Comparison of ENCODE assay signal across 16 cellular contexts in genomic region chr2:210474776-210475175, GRCh38. TPM values are rescaled to one million over a fixed set of nuclear protein-coding genes. Genes with fewer than 3 reads are reported as not detected.
DNase-seq lines count a peak whose midpoint lies in the region; ATAC-seq and TF ChIP-seq lines count a peak whose summit lies in the region.
"Had no signal": no experiment of that assay in that cellular context is flagged by ENCODE, and none has a peak within 500 bp of the region (broad histone marks: within the 10 kb centered on the region; RNA-seq: fewer than 3 reads in every experiment).

No MANE protein-coding gene starts in this region.

- no peak for TF ChIP-seq CTCF in CD4-positive, alpha-beta T cell (IDR thresholded peaks at IDR 0.05)
- no peak for TF ChIP-seq CTCF in HEK293 (tag by site-specific recombination; IDR thresholded peaks at IDR 0.05)
- no peak for TF ChIP-seq CTCF in brain (conservative IDR thresholded peaks at IDR 0.05)
- no peak for TF ChIP-seq CTCF in nephron progenitor cell (IDR thresholded peaks at IDR 0.05)

- POLR2A ChIA-PET in CD4-positive, alpha-beta T cell (lab: Charles Lee), result no interaction called here
- POLR2A ChIA-PET in HEK293 (lab: Yijun Ruan, JAX), result no interaction called here

- peak overlapping the region; percentile 97 for H3K27ac Mint-ChIP-seq in CD4-positive, alpha-beta T cell
- H3K27ac Mint-ChIP-seq in brain (peak overlapping the region in 4 of 5 experiments; percentile 23 to 69 (median 60)), nephron progenitor cell (no peak overlapping the region)

- peaks cover 27 to 44% of the 10 kb centered on the region in 2 experiments for H3K36me3 ChIP-seq in HEK293 (ENCODE audit: control insufficient read depth in 2 of 2, insufficient read depth in 1 of 2, low read length in 2 of 2)
- H3K36me3 ChIP-seq: ovary had no signal

- H3K4me3 Mint-ChIP-seq in CD4-positive, alpha-beta T cell, result peak overlapping the region; percentile 56
- H3K4me3 Mint-ChIP-seq in brain (peak overlapping the region; percentile 66 to 99 (median 84)), nephron progenitor cell (peak overlapping the region; percentile 63)

- no peaks in the 10 kb centered on the region for H3K27me3 Mint-ChIP-seq in CD4-positive, alpha-beta T cell
- H3K27me3 Mint-ChIP-seq in brain (peaks cover 5% of the 10 kb centered on the region), nephron progenitor cell (ENCODE audit: low read depth, poor library complexity) (no peaks in the 10 kb centered on the region)

- H3K9me3 Mint-ChIP-seq in CD4-positive, alpha-beta T cell, result no peaks in the 10 kb centered on the region
- H3K9me3 Mint-ChIP-seq in brain (no peaks in the 10 kb centered on the region), nephron progenitor cell (no peaks in the 10 kb centered on the region)

- no peak overlapping the region for H3K4me3 ChIP-seq in HEK293 (ENCODE audit: low read depth, low read length)

- CTCF ChIA-PET in CD4-positive, alpha-beta T cell (lab: Charles Lee), result no interaction called here
- CTCF ChIA-PET in HEK293 (lab: Yijun Ruan, JAX), result no interaction called here

- intact Hi-C loops in CD4-positive, alpha-beta T cell (cut with DNase I, micrococcal nuclease), result loop anchor here (5.0 to 10.0 kb wide), 2 partner anchors 300 to 307 kb away; partner anchors contain the start of gene KANSL1L (in 1 of the 2)

- peaks cover 61% of the 10 kb centered on the region for H3K4me1 Mint-ChIP-seq in CD4-positive, alpha-beta T cell (ENCODE audit: low read depth)
- H3K4me1 Mint-ChIP-seq in brain (peaks cover 49% of the 10 kb centered on the region), nephron progenitor cell (peaks cover 30% of the 10 kb centered on the region)

- ATAC-seq in CD4-positive, alpha-beta T cell (ENCODE audit: poor library complexity), result no peak
- no peak for ATAC-seq in HG02610 (IDR thresholded peaks at IDR 0.05; ENCODE audit: unreplicated experiment)
- no peak for ATAC-seq in HG03520 (IDR thresholded peaks at IDR 0.05; ENCODE audit: unreplicated experiment)
- ATAC-seq: GM12878; stimulated activated naive CD8-positive, alpha-beta T cell treated with anti-CD3 and anti-CD28 coated beads, Interleukin-15, Interleukin-2, amounts not matched to agents 100 U/mL and 50 U/mL, for 24 hours had no signal

- no peak overlapping the region for H3K27ac ChIP-seq in CD4-positive, alpha-beta T cell (ENCODE audit: low read depth, low read length)
- H3K27ac ChIP-seq in HEK293 (ENCODE audit: extremely low read depth, low read depth, low read length), result no peak overlapping the region
- H3K27ac ChIP-seq: ovary, vagina, WERI-Rb-1 had no signal

- DNase-seq in CD4-positive, alpha-beta T cell, result no peak
- DNase-seq in nephron progenitor cell (no peak), occipital lobe (lab: John Stamatoyannopoulos, UW) (no peak)
- DNase-seq: HCEC 1CT; mesendoderm; NCI-H2227 treated with DMSO at 0.1 percent for 48 hours; ovary; SIG-M5; stimulated activated naive CD8-positive, alpha-beta T cell treated with anti-CD3 and anti-CD28 coated beads, Interleukin-15, Interleukin-2, amounts not matched to agents 100 U/mL and 50 U/mL, for 24 hours; WERI-Rb-1 had no signal

- no peaks in the 10 kb centered on the region for H3K27me3 ChIP-seq in CD4-positive, alpha-beta T cell (ENCODE audit: control insufficient read depth, insufficient read depth, low read length)
- H3K27me3 ChIP-seq: ovary, vagina had no signal

- H3K4me1 ChIP-seq in HEK293 (ENCODE audit: control insufficient read depth, insufficient read depth, low read length), result no peaks in the 10 kb centered on the region

- H3K36me3 Mint-ChIP-seq in CD4-positive, alpha-beta T cell (ENCODE audit: low read depth), result peaks cover 53% of the 10 kb centered on the region
- H3K36me3 Mint-ChIP-seq in brain (peaks cover 46% of the 10 kb centered on the region), nephron progenitor cell (ENCODE audit: low read depth) (peaks cover 41% of the 10 kb centered on the region)

- H3K9me3 ChIP-seq in CD4-positive, alpha-beta T cell (ENCODE audit: control insufficient read depth, low read length), result no peaks in the 10 kb centered on the region
- H3K9me3 ChIP-seq in HEK293 (ENCODE audit: control insufficient read depth, insufficient read depth, low read depth, low read length), result no peaks in the 10 kb centered on the region
- H3K9me3 ChIP-seq: ovary, vagina had no signal

TF ChIP-seq in HEK293, 187 proteins besides CTCF, POLR2A, EP300 and RAD21:
- TF ChIP-seq ZNF426 (tag by site-specific recombination; IDR thresholded peaks at IDR 0.05) (peak; percentile 14; the same call in 1 of the 2 replicates), MZF1 (tag by site-specific recombination; IDR thresholded peaks at IDR 0.05; ENCODE audit: borderline replicate concordance) (no peak), ZNF140 (tag by site-specific recombination; IDR thresholded peaks at IDR 0.05) (no peak)

RNA-seq across cellular contexts. Expression of gene LANCL1, which starts 1.8 kb away (rescaled TPM):
- 10 to 100 TPM; 22.4 to 23.3 TPM for total RNA-seq in CD4-positive, alpha-beta T cell
- 66.3 TPM for polyA plus RNA-seq in brain (ENCODE audit: insufficient read depth, low read depth, low replicate concordance)
- total RNA-seq in occipital lobe, result 77.5 TPM
